In genomic region chr15:62428851-62429250, GRCh38 we compare ENCODE assay signal across 23 cellular contexts.
"Had no signal": no experiment of that assay in that cellular context is flagged by ENCODE, and none has a peak within 500 bp of the region (broad histone marks: within the 10 kb centered on the region; RNA-seq: fewer than 3 reads in every experiment).

No MANE protein-coding gene starts in this region.

- H3K27me3 ChIP-seq: breast epithelium had no signal

- H3K9me3 Mint-ChIP-seq: activated CD4-positive, alpha-beta memory T cell treated with anti-CD3 and anti-CD28 coated beads, Interleukin-2, amount 10 ng/mL, durations not matched to agents 7 days and 5 days; activated naive CD4-positive, alpha-beta T cell treated with anti-CD3 and anti-CD28 coated beads for 36 hours; activated naive CD8-positive, alpha-beta T cell treated with anti-CD3 and anti-CD28 coated beads for 36 hours; activated T-helper 17 cell treated with anti-CD3 and anti-CD28 coated beads, Interleukin-2, amount 50 U/mL, for 72 hours; IgD-negative memory B cell; T-helper 2 cell treated with Interferon-gamma antibody and Interleukin-4, amounts not matched to agents 5 μg/mL and 100 μg/mL, for 36 hours had no signal

- H3K4me3 Mint-ChIP-seq: activated CD4-positive, alpha-beta memory T cell treated with anti-CD3 and anti-CD28 coated beads, Interleukin-2, amount 10 ng/mL, durations not matched to agents 7 days and 5 days; activated naive CD4-positive, alpha-beta T cell treated with anti-CD3 and anti-CD28 coated beads for 36 hours; activated naive CD8-positive, alpha-beta T cell treated with anti-CD3 and anti-CD28 coated beads for 36 hours; activated T-helper 17 cell treated with anti-CD3 and anti-CD28 coated beads, Interleukin-2, amount 50 U/mL, for 72 hours; IgD-negative memory B cell; T-helper 2 cell treated with Interferon-gamma antibody and Interleukin-4, amounts not matched to agents 5 μg/mL and 100 μg/mL, for 36 hours had no signal

- H3K27ac Mint-ChIP-seq: activated CD4-positive, alpha-beta memory T cell treated with anti-CD3 and anti-CD28 coated beads, Interleukin-2, amount 10 ng/mL, durations not matched to agents 7 days and 5 days; activated naive CD8-positive, alpha-beta T cell treated with anti-CD3 and anti-CD28 coated beads for 36 hours; activated T-helper 17 cell treated with anti-CD3 and anti-CD28 coated beads, Interleukin-2, amount 50 U/mL, for 72 hours; IgD-negative memory B cell; T-helper 2 cell treated with Interferon-gamma antibody and Interleukin-4, amounts not matched to agents 5 μg/mL and 100 μg/mL, for 36 hours had no signal

- DNase-seq: activated CD4-positive, alpha-beta memory T cell treated with anti-CD3 and anti-CD28 coated beads, Interleukin-2, amount 10 ng/mL, durations not matched to agents 7 days and 5 days; activated CD4-positive, alpha-beta T cell treated with anti-CD3 and anti-CD28 coated beads, Interleukin-2, amount 50 U/mL, for 1 hour; activated CD4-positive, CD25-positive, alpha-beta regulatory T cell; activated gamma-delta T cell; activated naive CD4-positive, alpha-beta T cell treated with anti-CD3 and anti-CD28 coated beads for 36 hours; activated naive CD8-positive, alpha-beta T cell treated with anti-CD3 and anti-CD28 coated beads for 36 hours; activated T-cell treated with anti-CD3 and anti-CD28 coated beads for 4 hours; activated T-cell treated with anti-CD3 and anti-CD28 coated beads, Interleukin-2, amount 50 U/mL, for 48 hours; caudate nucleus; KG1; NCI-H1048; NCI-H146; NCI-H1930; NCI-H2107; NCI-H345; NCI-H510A treated with DMSO at 0.1 percent for 48 hours; NCI-H69; NK-92 treated with Interleukin-12 subunit alpha and Interleukin-12 subunit beta, amount 100 ng/mL, for 24 hours; SHP77 treated with DMSO at 0.1 percent for 48 hours had no signal

- H3K36me3 ChIP-seq: breast epithelium had no signal

- H3K4me3 ChIP-seq: breast epithelium had no signal

- ATAC-seq: activated T-helper 17 cell treated with anti-CD3 and anti-CD28 coated beads, Interleukin-2, amount 50 U/mL, for 72 hours had no signal

- H3K27me3 Mint-ChIP-seq: activated naive CD8-positive, alpha-beta T cell treated with anti-CD3 and anti-CD28 coated beads for 36 hours; IgD-negative memory B cell had no signal

- H3K4me1 Mint-ChIP-seq: activated CD4-positive, alpha-beta memory T cell treated with anti-CD3 and anti-CD28 coated beads, Interleukin-2, amount 10 ng/mL, durations not matched to agents 7 days and 5 days; activated naive CD8-positive, alpha-beta T cell treated with anti-CD3 and anti-CD28 coated beads for 36 hours; activated T-helper 17 cell treated with anti-CD3 and anti-CD28 coated beads, Interleukin-2, amount 50 U/mL, for 72 hours; IgD-negative memory B cell had no signal

- H3K36me3 Mint-ChIP-seq: activated naive CD8-positive, alpha-beta T cell treated with anti-CD3 and anti-CD28 coated beads for 36 hours; IgD-negative memory B cell had no signal

- H3K9me3 ChIP-seq: breast epithelium had no signal

- H3K27ac ChIP-seq: breast epithelium had no signal
